Comparison of ENCODE assay signal across 9 cellular contexts in genomic region chr7:87564290-87564963, GRCh38. TPM values are rescaled to one million over a fixed set of nuclear protein-coding genes. Genes with fewer than 3 reads are reported as not detected.
A peak's percentile ranks its signal among the peaks of the same experiment; 100 is the strongest.
DNase-seq lines count a peak whose midpoint lies in the region; ATAC-seq and TF ChIP-seq lines count a peak whose summit lies in the region.
"Had no signal": no experiment of that assay in that cellular context is flagged by ENCODE, and none has a peak within 500 bp of the region (broad histone marks: within the 10 kb centered on the region; RNA-seq: fewer than 3 reads in every experiment).

No MANE protein-coding gene starts in this region.

- H3K4me3 ChIP-seq in epithelial cell of proximal tubule (ENCODE audit: low read depth, low read length): peak overlapping the region; percentile 24
- H3K4me3 ChIP-seq in psoas muscle: no peak overlapping the region

- H3K27me3 ChIP-seq in psoas muscle (ENCODE audit: insufficient read depth in 3 of 3, low read length in 2 of 3): no peaks in the 10 kb centered on the region

- ATAC-seq in GM19023 (IDR thresholded peaks at IDR 0.05; ENCODE audit: unreplicated experiment): peak; percentile 77
- peak; percentile 84 for ATAC-seq in HG03108 (IDR thresholded peaks at IDR 0.05; ENCODE audit: unreplicated experiment)
- no peak for ATAC-seq in psoas muscle
- no peak for ATAC-seq in activated CD4-positive, CD25-positive, alpha-beta regulatory T cell treated with anti-CD3 and anti-CD28 coated beads, Interleukin-2, amount 50 U/mL, for 24 hours
- ATAC-seq: right cardiac atrium had no signal

- no peak overlapping the region for H3K27ac ChIP-seq in psoas muscle

- H3K9me3 ChIP-seq in psoas muscle: no peaks in the 10 kb centered on the region

- TF ChIP-seq CTCF in epithelial cell of proximal tubule (conservative IDR thresholded peaks at IDR 0.05; ENCODE audit: low read depth, low read length) (peak; percentile 86), psoas muscle (IDR thresholded peaks at IDR 0.05) (peak; percentile 12)

- in situ Hi-C loops in SK-MEL-5 (cut with HindIII; ENCODE audit: low pct_unique_long_range_greater_than_20kb, low sequenced_read_pairs): no loop called here

- no peaks in the 10 kb centered on the region for H3K36me3 ChIP-seq in psoas muscle (ENCODE audit: insufficient read depth in 1 of 2, low read depth in 1 of 2)

- intact Hi-C loops in psoas muscle (cut with DNase I): no loop called here

- WGBS in psoas muscle, 3 donors: 20 to 25% (median 25%) methylated on average over 3 of the region's 3 CpGs

- DNase-seq in DMS114 treated with DMSO at 0.1 percent for 48 hours (lab: John Stamatoyannopoulos, UW; ENCODE audit: unreplicated experiment) (peak; percentile 4), SK-MEL-5 (ENCODE audit: low read depth, low spot score) (peak; percentile 77), epithelial cell of proximal tubule (ENCODE audit: low read depth) (no peak), psoas muscle (no peak), NCI-H2227 (lab: John Stamatoyannopoulos, UW; ENCODE audit: unreplicated experiment) (no peak)

- no peaks in the 10 kb centered on the region for H3K4me1 ChIP-seq in psoas muscle

RNA-seq across cellular contexts. Expression of gene ABCB1, which starts 36.3 kb away (rescaled TPM):
- total RNA-seq in SK-MEL-5 (2014; rRNA removed; shearing (Covaris generic)): 2.0 and 3.2 TPM in 2 replicates
- 3.0 and 3.4 TPM in 2 replicates for polyA plus RNA-seq in SK-MEL-5 (2015; cell fraction: cytosol; rRNA removed)
- 1.00 and 3.3 TPM in 2 replicates for polyA plus RNA-seq in SK-MEL-5 (2015; cell fraction: nucleus; rRNA removed)
- total RNA-seq in epithelial cell of proximal tubule: 9.3 and 13.3 TPM in 2 replicates
- 1 to 10 TPM in 2 of 4 donors, under 1 TPM in 2; 0.40 to 2.4 (median 1.1) TPM for total RNA-seq in psoas muscle
- polyA plus RNA-seq in psoas muscle: under 1 TPM; 0.09 to 0.59 (median 0.25) TPM

Comparison
In these comparisons a context has a peak if more than half of its experiments do, and no peak if none do; other contexts are left out.
1. DNase-seq: peak in DMS114 treated with DMSO at 0.1 percent for 48 hours (single experiment) and SK-MEL-5 (single experiment); none in epithelial cell of proximal tubule (single experiment), psoas muscle (0 of 2) and NCI-H2227 (single experiment).
2. ATAC-seq: peak in GM19023 (single experiment) and HG03108 (single experiment); none in psoas muscle (0 of 4) and activated CD4-positive, CD25-positive, alpha-beta regulatory T cell treated with anti-CD3 and anti-CD28 coated beads, Interleukin-2, amount 50 U/mL, for 24 hours (0 of 2).